ENCODE assay signal across 8 cellular contexts in genomic region chr1:119139857-119140176, GRCh38. TPM values are rescaled to one million over a fixed set of nuclear protein-coding genes. Genes with fewer than 3 reads are reported as not detected.
DNase-seq lines count a peak whose midpoint lies in the region; ATAC-seq and TF ChIP-seq lines count a peak whose summit lies in the region.

No MANE protein-coding gene starts in this region.

- no peak overlapping the region for H3K27ac Mint-ChIP-seq in CD8-positive, alpha-beta T cell
- no peak overlapping the region for H3K27ac Mint-ChIP-seq in Calu3 (ENCODE audit: unreplicated experiment)

- no peak for TF ChIP-seq CTCF in CD8-positive, alpha-beta T cell (IDR thresholded peaks at IDR 0.05)
- TF ChIP-seq CTCF in ascending aorta (IDR thresholded peaks at IDR 0.05) (no peak), lung (IDR thresholded peaks at IDR 0.05; ENCODE audit: control extremely low read depth, extremely low read depth) (no peak), Calu3 (IDR thresholded peaks at IDR 0.05; ENCODE audit: unreplicated experiment) (no peak)

- H3K4me3 ChIP-seq in CD8-positive, alpha-beta T cell (ENCODE audit: low read depth, low read length) = peak overlapping the region; percentile 67
- H3K4me3 ChIP-seq in ascending aorta (peak overlapping the region; percentile 69 to 74), lung (peak overlapping the region; percentile 64)

- intact Hi-C loops in CD8-positive, alpha-beta T cell (cut with DNase I, micrococcal nuclease) = loop anchor here in 1 of 2 experiments (2.0 kb wide), 1 partner anchor 1209 kb away; no protein-coding TSS in a partner anchor
- intact Hi-C loops in ascending aorta (cut with DNase I) (loop anchor here (5.0 to 10.0 kb wide), 2 partner anchors 93 to 1775 kb away; partner anchors contain the start of gene MAN1A2), Calu3 (cut with micrococcal nuclease; ENCODE audit: unreplicated experiment) (loop anchor here (5.0 kb wide), 1 partner anchor 137 kb away; no protein-coding TSS in a partner anchor)

- H3K9me3 ChIP-seq in CD8-positive, alpha-beta T cell (ENCODE audit: low read length) = no peaks in the 10 kb centered on the region
- H3K9me3 ChIP-seq in ascending aorta = no peaks in the 10 kb centered on the region
- H3K9me3 ChIP-seq in lung (ENCODE audit: control insufficient read depth in 2 of 2, insufficient read depth in 1 of 2, low read length in 1 of 2) = no peaks in the 10 kb centered on the region

- no peak for ATAC-seq in CD8-positive, alpha-beta T cell
- ATAC-seq in GM19452 (IDR thresholded peaks at IDR 0.05; ENCODE audit: unreplicated experiment) = peak; percentile 34
- peak; percentile 22 for ATAC-seq in HG03457 (IDR thresholded peaks at IDR 0.05; ENCODE audit: unreplicated experiment)
- no peak for ATAC-seq in lung (ENCODE audit: insufficient read depth, low FRiP score)

- CTCF ChIA-PET in CD8-positive, alpha-beta T cell (lab: Charles Lee) = no interaction called here
- CTCF ChIA-PET in Calu3 (lab: Charles Lee) = no interaction called here

- no peak for DNase-seq in CD8-positive, alpha-beta T cell
- no peak for DNase-seq in ascending aorta (ENCODE audit: low spot score in 2 of 2)
- no peak for DNase-seq in lung (ENCODE audit: low spot score)
- DNase-seq in effector CD8-positive, alpha-beta T cell (lab: John Stamatoyannopoulos, UW) = no peak
- DNase-seq in NK-92 (lab: John Stamatoyannopoulos, UW; ENCODE audit: unreplicated experiment) = no peak
- DNase-seq in Calu3 = no peak

- peaks cover 6% of the 10 kb centered on the region for H3K36me3 Mint-ChIP-seq in CD8-positive, alpha-beta T cell
- peaks cover 5% of the 10 kb centered on the region for H3K36me3 Mint-ChIP-seq in Calu3 (ENCODE audit: insufficient read depth, unreplicated experiment)

- 10 to 16% methylated on average over 10 of the region's 10 CpGs for WGBS in lung, 2 donors

- H3K4me3 Mint-ChIP-seq in CD8-positive, alpha-beta T cell = no peak overlapping the region
- no peak overlapping the region for H3K4me3 Mint-ChIP-seq in Calu3 (ENCODE audit: low read depth, unreplicated experiment)

- no peaks in the 10 kb centered on the region for H3K27me3 ChIP-seq in CD8-positive, alpha-beta T cell (ENCODE audit: insufficient read depth, low read length)
- H3K27me3 ChIP-seq in ascending aorta = no peaks in the 10 kb centered on the region
- H3K27me3 ChIP-seq in lung (ENCODE audit: control insufficient read depth, insufficient read depth) = no peaks in the 10 kb centered on the region

- POLR2A ChIA-PET in CD8-positive, alpha-beta T cell (lab: Charles Lee) = no interaction called here

- peaks cover 25% of the 10 kb centered on the region for H3K4me1 Mint-ChIP-seq in CD8-positive, alpha-beta T cell (ENCODE audit: low read depth)
- H3K4me1 Mint-ChIP-seq in Calu3 (ENCODE audit: low read depth, unreplicated experiment) = peaks cover 10% of the 10 kb centered on the region

- peak overlapping the region; percentile 99 for H3K27ac ChIP-seq in CD8-positive, alpha-beta T cell (ENCODE audit: low read depth, low read length)
- H3K27ac ChIP-seq in ascending aorta (peak overlapping the region; percentile 95 to 98), lung (ENCODE audit: low read depth in 1 of 2, low read length in 1 of 2) (peak overlapping the region; percentile 93 to 97)

- H3K4me1 ChIP-seq in CD8-positive, alpha-beta T cell (ENCODE audit: insufficient read depth, low read length) = peaks cover 26% of the 10 kb centered on the region
- H3K4me1 ChIP-seq in ascending aorta (peaks cover 4% of the 10 kb centered on the region in 2 donors), lung (ENCODE audit: control insufficient read depth in 2 of 2, insufficient read depth in 2 of 2, low read length in 2 of 2) (peaks cover 0 to 17% of the 10 kb centered on the region in 2 donors)

- H3K9me3 Mint-ChIP-seq in CD8-positive, alpha-beta T cell = no peaks in the 10 kb centered on the region
- H3K9me3 Mint-ChIP-seq in Calu3 (ENCODE audit: low read depth, unreplicated experiment) = no peaks in the 10 kb centered on the region

- no peaks in the 10 kb centered on the region for H3K27me3 Mint-ChIP-seq in CD8-positive, alpha-beta T cell (ENCODE audit: low read depth)
- H3K27me3 Mint-ChIP-seq in Calu3 (ENCODE audit: unreplicated experiment) = no peaks in the 10 kb centered on the region

- no TSS peak for BruUV-seq in Calu3 (replicated peaks; lab: Mats Ljungman, UMichigan)

- no peaks in the 10 kb centered on the region for H3K36me3 ChIP-seq in CD8-positive, alpha-beta T cell (ENCODE audit: insufficient read depth, low read length)
- no peaks in the 10 kb centered on the region for H3K36me3 ChIP-seq in ascending aorta
- H3K36me3 ChIP-seq in lung (ENCODE audit: control insufficient read depth in 2 of 2, insufficient read depth in 2 of 2, low read length in 2 of 2) = no peaks in the 10 kb centered on the region

RNA-seq across cellular contexts. Expression of gene WARS2, which starts 0.6 kb away (rescaled TPM):
- 10 to 100 TPM; 18.8 to 21.0 TPM for total RNA-seq in CD8-positive, alpha-beta T cell
- 11.9 TPM for total RNA-seq in ascending aorta
- total RNA-seq in lung = 10 to 100 TPM; 15.6 to 33.2 TPM
- 1 to 10 TPM; 4.6 to 7.0 TPM for polyA plus RNA-seq in lung
- total RNA-seq in Calu3 (2022) = 7.8 and 8.8 TPM in 2 replicates

Comparison
In these comparisons a context has a peak if more than half of its experiments do, and no peak if none do; other contexts are left out.
1. ATAC-seq: peak in GM19452 (single experiment) and HG03457 (single experiment); none in CD8-positive, alpha-beta T cell (single experiment) and lung (single experiment).
2. Peak in every context shown above with its lines, with median percentiles within 50 percentile points of each other: H3K27ac ChIP-seq and H3K4me3 ChIP-seq.